9 cellular contexts compared by ENCODE assay signal in genomic region chr22:46287873-46288751, GRCh38. TPM values are rescaled to one million over a fixed set of nuclear protein-coding genes. Genes with fewer than 3 reads are reported as not detected.
DNase-seq lines count a peak whose midpoint lies in the region; ATAC-seq and TF ChIP-seq lines count a peak whose summit lies in the region.
"Had no signal": no experiment of that assay in that cellular context is flagged by ENCODE, and none has a peak within 500 bp of the region (broad histone marks: within the 10 kb centered on the region; RNA-seq: fewer than 3 reads in every experiment).

No MANE protein-coding gene starts in this region.

- TF ChIP-seq EP300 in gastroesophageal sphincter (IDR thresholded peaks at IDR 0.05) = no peak
- TF ChIP-seq EP300 in upper lobe of left lung (IDR thresholded peaks at IDR 0.05) = no peak

- peaks cover 61% of the 10 kb centered on the region for H3K36me3 Mint-ChIP-seq in Caco-2 (ENCODE audit: insufficient read depth, unreplicated experiment)
- H3K36me3 Mint-ChIP-seq: activated naive CD8-positive, alpha-beta T cell had no signal

- H3K9me3 ChIP-seq in Caco-2 = no peaks in the 10 kb centered on the region
- peaks cover 0 to 11% (median 0%) of the 10 kb centered on the region in 3 donors for H3K9me3 ChIP-seq in gastroesophageal sphincter
- no peaks in the 10 kb centered on the region for H3K9me3 ChIP-seq in upper lobe of left lung

- POLR2A ChIA-PET in Caco-2 (lab: Charles Lee) = no interaction called here

- CTCF ChIA-PET in Caco-2 (lab: Charles Lee) = no interaction called here

- TF ChIP-seq POLR2A in gastroesophageal sphincter (IDR thresholded peaks at IDR 0.05) (no peak), upper lobe of left lung (IDR thresholded peaks at IDR 0.05) (no peak)

- ATAC-seq in GM19463 (IDR thresholded peaks at IDR 0.05; ENCODE audit: unreplicated experiment) = peak; percentile 76
- ATAC-seq in gastroesophageal sphincter = peak; percentile 50
- peak; percentile 57 to 75 for ATAC-seq in upper lobe of left lung (ENCODE audit: low FRiP score in 2 of 2)

- H3K36me3 ChIP-seq in Caco-2 (ENCODE audit: control insufficient read depth, insufficient read depth, low read length) = peaks cover 3% of the 10 kb centered on the region
- H3K36me3 ChIP-seq in gastroesophageal sphincter = peaks cover 0 to 100% of the 10 kb centered on the region in 2 donors
- H3K36me3 ChIP-seq in upper lobe of left lung = peaks cover 8 to 90% (median 62%) of the 10 kb centered on the region in 4 donors

- intact Hi-C loops in Caco-2 (cut with micrococcal nuclease; ENCODE audit: unreplicated experiment) = no loop called here

- peak overlapping the region in 2 of 4 donors; percentile 32 to 52 for H3K27ac ChIP-seq in gastroesophageal sphincter
- H3K27ac ChIP-seq in upper lobe of left lung = peak overlapping the region; percentile 69 to 87 (median 76)

- no peaks in the 10 kb centered on the region for H3K9me3 Mint-ChIP-seq in Caco-2 (ENCODE audit: unreplicated experiment)

- H3K4me3 Mint-ChIP-seq in Caco-2 (ENCODE audit: unreplicated experiment) = no peak overlapping the region
- H3K4me3 Mint-ChIP-seq: activated naive CD8-positive, alpha-beta T cell had no signal

- H3K4me1 ChIP-seq in Caco-2 (no peaks in the 10 kb centered on the region), gastroesophageal sphincter (no peaks in the 10 kb centered on the region), upper lobe of left lung (peaks cover 12 to 22% (median 18%) of the 10 kb centered on the region in 4 donors)

- DNase-seq in Caco-2 = no peak
- DNase-seq in MV-4-11 (lab: John Stamatoyannopoulos, UW) = peak; percentile 84
- DNase-seq in upper lobe of left lung = peak; percentile 60 to 79
- DNase-seq in ecto neural progenitor cell (ENCODE audit: low spot score) = no peak
- DNase-seq in HT-29 (ENCODE audit: low spot score) = no peak
- DNase-seq in central memory CD4-positive, alpha-beta T cell = no peak

- no peaks in the 10 kb centered on the region for H3K27me3 Mint-ChIP-seq in Caco-2 (ENCODE audit: insufficient read depth, unreplicated experiment)
- H3K27me3 Mint-ChIP-seq: activated naive CD8-positive, alpha-beta T cell had no signal

- WGBS in gastroesophageal sphincter (ENCODE audit: low coverage in 1 of 2), 2 donors = 76 to 77% methylated on average over 4 to 6 of the region's 24 CpGs
- WGBS in upper lobe of left lung, 2 donors = 51 to 59% methylated on average over 13 to 21 of the region's 24 CpGs

- TF ChIP-seq CTCF in Caco-2 (IDR thresholded peaks at IDR 0.05; ENCODE audit: insufficient read depth in 1 of 2, low read depth in 1 of 2, low read length in 1 of 2, severe bottlenecking in 1 of 2, unreplicated experiment in 1 of 2) (no peak), gastroesophageal sphincter (IDR thresholded peaks at IDR 0.05) (no peak), upper lobe of left lung (IDR thresholded peaks at IDR 0.05) (no peak)

- H3K4me3 ChIP-seq in Caco-2 (ENCODE audit: low read depth, low read length) (no peak overlapping the region), gastroesophageal sphincter (peak overlapping the region in 1 of 2 donors; percentile 5), upper lobe of left lung (peak overlapping the region in 3 of 4 donors; percentile 19 to 40 (median 21))

- H3K4me1 Mint-ChIP-seq in Caco-2 (ENCODE audit: low read depth, unreplicated experiment) = no peaks in the 10 kb centered on the region

- peak overlapping the region; percentile 49 for H3K27ac Mint-ChIP-seq in Caco-2 (ENCODE audit: unreplicated experiment)
- H3K27ac Mint-ChIP-seq: activated naive CD8-positive, alpha-beta T cell had no signal

- H3K27me3 ChIP-seq in Caco-2 (replicated peaks; ENCODE audit: control insufficient read depth, insufficient read depth, low read length) (no peaks in the 10 kb centered on the region), gastroesophageal sphincter (no peaks in the 10 kb centered on the region), upper lobe of left lung (no peaks in the 10 kb centered on the region)

- no TSS peak for BruUV-seq in Caco-2 (replicated peaks; lab: Mats Ljungman, UMichigan)

RNA-seq across cellular contexts. Expression of gene GTSE1, which starts 8.6 kb away (rescaled TPM):
- total RNA-seq in Caco-2 (2022) = 54.4 and 55.1 TPM in 2 replicates
- under 1 TPM in 3 of 4 donors, not detected in 1; 0.13 to 0.20 (median 0.19) TPM for total RNA-seq in gastroesophageal sphincter
- total RNA-seq in upper lobe of left lung = 1 to 10 TPM in 3 of 6 donors, under 1 TPM in 2, not detected in 1; 0.30 to 4.4 (median 1.4) TPM
- total RNA-seq in HT-29 (2014; rRNA removed; shearing (Covaris generic)) = 22.0 and 23.5 TPM in 2 replicates

RNA-seq across cellular contexts. Expression of gene TTC38, which starts 20.3 kb away (rescaled TPM):
- total RNA-seq in Caco-2 (2022) (44.5 and 48.9 TPM in 2 replicates), gastroesophageal sphincter (10 to 100 TPM; 21.8 to 61.8 (median 33.3) TPM), upper lobe of left lung (10 to 100 TPM; 23.7 to 84.9 (median 34.3) TPM)
- 37.0 and 43.6 TPM in 2 replicates for total RNA-seq in HT-29 (2014; rRNA removed; shearing (Covaris generic))

RNA-seq across cellular contexts. Expression of gene PKDREJ, which starts 25.0 kb away (rescaled TPM):
- total RNA-seq in Caco-2 (2022) = 0.05 TPM in 1 of 2 replicates, not detected in the other
- under 1 TPM in 3 of 4 donors, not detected in 1; under 0.01 to 0.23 (median 0.10) TPM for total RNA-seq in gastroesophageal sphincter
- 1 to 10 TPM in 1 of 6 donors, under 1 TPM in 1, not detected in 4; 0.06 to 1.0 TPM for total RNA-seq in upper lobe of left lung
- not detected in 2 replicates for total RNA-seq in HT-29 (2014; rRNA removed; shearing (Covaris generic))

RNA-seq across cellular contexts. Expression of gene CDPF1, which starts 38.0 kb away (rescaled TPM):
- total RNA-seq in Caco-2 (2022) = 7.2 and 8.8 TPM in 2 replicates
- total RNA-seq in gastroesophageal sphincter = 10 to 100 TPM; 14.9 to 27.1 (median 18.7) TPM
- total RNA-seq in upper lobe of left lung = 10 to 100 TPM in 3 of 6 donors, 1 to 10 TPM in 3; 6.8 to 22.9 (median 11.2) TPM
- total RNA-seq in HT-29 (2014; rRNA removed; shearing (Covaris generic)) = 9.5 and 19.5 TPM in 2 replicates

RNA-seq across cellular contexts. Expression of gene TRMU, which starts 47.4 kb away (rescaled TPM):
- 73.9 and 78.4 TPM in 2 replicates for total RNA-seq in Caco-2 (2022)
- total RNA-seq in gastroesophageal sphincter = 10 to 100 TPM in 3 of 4 donors, 1 to 10 TPM in 1; 9.9 to 33.8 (median 24.6) TPM
- total RNA-seq in upper lobe of left lung = 10 to 100 TPM; 30.7 to 77.5 (median 35.8) TPM
- total RNA-seq in HT-29 (2014; rRNA removed; shearing (Covaris generic)) = 56.3 and 64.7 TPM in 2 replicates

Comparison
In these comparisons a context has a peak if more than half of its experiments do, and no peak if none do; other contexts are left out.
1. DNase-seq: peak in MV-4-11 (single experiment) and upper lobe of left lung (2 of 2); none in Caco-2 (0 of 2), ecto neural progenitor cell (single experiment), HT-29 (single experiment) and central memory CD4-positive, alpha-beta T cell (single experiment).
2. Peak in every context shown above with its lines, with median percentiles within 50 percentile points of each other: ATAC-seq.